In genomic region chr5:175444060-175444904, GRCh38 we compare ENCODE assay signal across 8 cellular contexts. TPM values are rescaled to one million over a fixed set of nuclear protein-coding genes. Genes with fewer than 3 reads are reported as not detected.
DNase-seq lines count a peak whose midpoint lies in the region; ATAC-seq and TF ChIP-seq lines count a peak whose summit lies in the region.

TSS of gene DRD1 (minus strand) at chr5:175444182. CDS start at chr5:175443099, 1,083 bp downstream.

- peaks cover 0 to 5% of the 10 kb centered on the region in 2 donors for H3K4me1 Mint-ChIP-seq in natural killer cell treated with Interleukin-12 subunit alpha and Interleukin-12 subunit beta and Interleukin-15 and Interleukin-18, amount 100 ng/mL, for 72 hours (ENCODE audit: low read depth in 2 of 2)

- no peaks in the 10 kb centered on the region for H3K36me3 Mint-ChIP-seq in natural killer cell treated with Interleukin-12 subunit alpha and Interleukin-12 subunit beta and Interleukin-15 and Interleukin-18, amount 100 ng/mL, for 72 hours

- H3K27ac Mint-ChIP-seq in natural killer cell treated with Interleukin-12 subunit alpha and Interleukin-12 subunit beta and Interleukin-15 and Interleukin-18, amount 100 ng/mL, for 72 hours: no peak within 1 kb of the TSS

- peak within 1 kb of the TSS; percentile 39 for H3K4me3 Mint-ChIP-seq in natural killer cell treated with Interleukin-12 subunit alpha and Interleukin-12 subunit beta and Interleukin-15 and Interleukin-18, amount 100 ng/mL, for 72 hours

- H3K9me3 Mint-ChIP-seq in natural killer cell treated with Interleukin-12 subunit alpha and Interleukin-12 subunit beta and Interleukin-15 and Interleukin-18, amount 100 ng/mL, for 72 hours: no peaks in the 10 kb centered on the region

- peak; percentile 80 for TF ChIP-seq CTCF in GM12874 (IDR thresholded peaks at IDR 0.05; ENCODE audit: insufficient read depth, low read depth, low read length)

- no peak for TF ChIP-seq POLR2A in erythroblast (IDR thresholded peaks at IDR 0.05; ENCODE audit: low read length)

- ATAC-seq in natural killer cell treated with Interleukin-12 subunit alpha and Interleukin-12 subunit beta and Interleukin-15 and Interleukin-18, amount 100 ng/mL, for 72 hours: peak; percentile 62 to 80
- ATAC-seq in HG03039 (IDR thresholded peaks at IDR 0.05; ENCODE audit: unreplicated experiment): no peak

- peaks cover 47 to 66% of the 10 kb centered on the region in 2 donors for H3K27me3 Mint-ChIP-seq in natural killer cell treated with Interleukin-12 subunit alpha and Interleukin-12 subunit beta and Interleukin-15 and Interleukin-18, amount 100 ng/mL, for 72 hours

- peak; percentile 10 for DNase-seq in LHCN-M2 (ENCODE audit: low read depth)
- DNase-seq in activated CD8-positive, alpha-beta memory T cell treated with anti-CD3 and anti-CD28 coated beads, Interleukin-2, amount 50 U/mL, for 48 hours: peak; percentile 87
- DNase-seq in erythroblast (lab: John Stamatoyannopoulos, UW): peak; percentile 40 to 56
- no peak for DNase-seq in natural killer cell treated with Interleukin-12 subunit alpha and Interleukin-12 subunit beta and Interleukin-15 and Interleukin-18, amount 100 ng/mL, for 72 hours (ENCODE audit: low spot score)
- peak; percentile 68 for DNase-seq in superior temporal gyrus (ENCODE audit: extremely low spot score)
- no peak for DNase-seq in NCI-H1092 treated with DMSO at 0.1 percent for 48 hours (lab: John Stamatoyannopoulos, UW)

RNA-seq across cellular contexts. Expression of gene DRD1, which starts in this region (rescaled TPM):
- total RNA-seq in LHCN-M2 (2014; rRNA removed): not detected in 2 replicates
- not detected for polyA plus RNA-seq in LHCN-M2 (2012)
- total RNA-seq in natural killer cell treated with Interleukin-12 subunit alpha and Interleukin-12 subunit beta and Interleukin-15 and Interleukin-18, amount 100 ng/mL, for 72 hours: not detected

Comparison
In these comparisons a context has a peak if more than half of its experiments do, and no peak if none do; other contexts are left out.
1. Peak in DNase-seq in LHCN-M2; RNA of the gene not detected or under 1 TPM.
2. Peak in ATAC-seq in natural killer cell treated with Interleukin-12 subunit alpha and Interleukin-12 subunit beta and Interleukin-15 and Interleukin-18, amount 100 ng/mL, for 72 hours; RNA of the gene not detected or under 1 TPM.
3. DNase-seq: peak in activated CD8-positive, alpha-beta memory T cell treated with anti-CD3 and anti-CD28 coated beads, Interleukin-2, amount 50 U/mL, for 48 hours (single experiment), erythroblast (2 of 2) and superior temporal gyrus (single experiment); none in natural killer cell treated with Interleukin-12 subunit alpha and Interleukin-12 subunit beta and Interleukin-15 and Interleukin-18, amount 100 ng/mL, for 72 hours (single experiment) and NCI-H1092 treated with DMSO at 0.1 percent for 48 hours (single experiment).